In genomic region chr10:109274681-109275080, GRCh38 we compare ENCODE assay signal across 18 cellular contexts.
DNase-seq lines count a peak whose midpoint lies in the region; ATAC-seq and TF ChIP-seq lines count a peak whose summit lies in the region.
"Had no signal": no experiment of that assay in that cellular context is flagged by ENCODE, and none has a peak within 500 bp of the region (broad histone marks: within the 10 kb centered on the region; RNA-seq: fewer than 3 reads in every experiment).

No MANE protein-coding gene starts in this region.

- H3K36me3 ChIP-seq in GM23338 (ENCODE audit: insufficient read depth) (no peaks in the 10 kb centered on the region), HUES48 (ENCODE audit: control insufficient read depth, insufficient read depth, low read length) (no peaks in the 10 kb centered on the region), ovary (no peaks in the 10 kb centered on the region)
- H3K36me3 ChIP-seq: BLaER1 treated with 17β-estradiol and CSF1 and Interleukin-3, amounts not matched to agents 10 nM and 100 nM had no signal

- H3K27me3 ChIP-seq in GM23338 (ENCODE audit: insufficient read depth) (no peaks in the 10 kb centered on the region), HUES48 (ENCODE audit: control insufficient read depth, insufficient read depth, low read length) (no peaks in the 10 kb centered on the region), ovary (no peaks in the 10 kb centered on the region)
- H3K27me3 ChIP-seq: BLaER1 treated with 17β-estradiol and CSF1 and Interleukin-3, amounts not matched to agents 10 nM and 100 nM had no signal

- POLR2A ChIA-PET in WTC11 (lab: Charles Lee): no interaction called here

- no peaks in the 10 kb centered on the region for H3K79me2 ChIP-seq in GM23338 (replicated peaks; ENCODE audit: insufficient read depth)

- H3K4me2 ChIP-seq in GM23338: peak overlapping the region; percentile 8; the same call in 1 of the 2 replicates
- H3K4me2 ChIP-seq: A549; BLaER1 treated with 17β-estradiol and CSF1 and Interleukin-3, amounts not matched to agents 10 nM and 100 nM had no signal

- H3F3A ChIP-seq in GM23338 (replicated peaks; ENCODE audit: low read depth): no peaks in the 10 kb centered on the region

- TF ChIP-seq CTCF in GM23338 (conservative IDR thresholded peaks at IDR 0.05; ENCODE audit: low read depth in 2 of 2) (no peak), WTC11 (IDR thresholded peaks at IDR 0.05) (no peak), ovary (IDR thresholded peaks at IDR 0.05) (no peak)

- H3K36me3 Mint-ChIP-seq in GM23338 (ENCODE audit: low read depth) (no peaks in the 10 kb centered on the region), WTC11 (no peaks in the 10 kb centered on the region), immature natural killer cell (no peaks in the 10 kb centered on the region)
- H3K36me3 Mint-ChIP-seq: CD8-positive, alpha-beta T cell had no signal

- H3K27ac Mint-ChIP-seq in GM23338 (no peak overlapping the region), WTC11 (peak overlapping the region; percentile 51; the same call in 1 of the 2 replicates), immature natural killer cell (no peak overlapping the region)
- H3K27ac Mint-ChIP-seq: B cell; CD4-positive, alpha-beta T cell; CD8-positive, alpha-beta T cell had no signal

- ATAC-seq in GM23338: peak; percentile 70
- peak; percentile 61 for ATAC-seq in WTC11
- no peak for ATAC-seq in GM18505 (IDR thresholded peaks at IDR 0.05; ENCODE audit: unreplicated experiment)
- ATAC-seq: A549; CD8-positive, alpha-beta T cell had no signal

- H3K9me2 ChIP-seq in GM23338 (ENCODE audit: insufficient read depth): no peaks in the 10 kb centered on the region

- CTCF ChIA-PET in WTC11 (lab: Charles Lee): no interaction called here

- H3K27me3 Mint-ChIP-seq in GM23338 (ENCODE audit: insufficient read depth, low read depth, poor library complexity) (no peaks in the 10 kb centered on the region), WTC11 (ENCODE audit: low read depth) (no peaks in the 10 kb centered on the region; the same call in 1 of the 2 replicates), immature natural killer cell (ENCODE audit: low read depth in 3 of 3) (peaks cover 0 to 1% (median 0%) of the 10 kb centered on the region in 3 donors)
- H3K27me3 Mint-ChIP-seq: B cell; CD4-positive, alpha-beta T cell had no signal

- no peak for TF ChIP-seq EP300 in ovary (IDR thresholded peaks at IDR 0.05)

- H3K27ac ChIP-seq in GM23338 (ENCODE audit: low read depth) (no peak overlapping the region), HUES48 (ENCODE audit: low read depth, low read length) (peak overlapping the region; percentile 1), ovary (no peak overlapping the region)
- H3K27ac ChIP-seq: 22Rv1; A549; BLaER1 treated with 17β-estradiol and CSF1 and Interleukin-3, amounts not matched to agents 10 nM and 100 nM; C4-2B had no signal

- intact Hi-C loops in ovary (cut with DNase I): no loop called here

- H3K9ac ChIP-seq in HUES48 (ENCODE audit: low read depth, low read length): no peak overlapping the region
- H3K9ac ChIP-seq: BLaER1 treated with 17β-estradiol and CSF1 and Interleukin-3, amounts not matched to agents 10 nM and 100 nM had no signal

- peaks cover 17% of the 10 kb centered on the region for H3K4me1 ChIP-seq in GM23338 (ENCODE audit: insufficient read depth)
- H3K4me1 ChIP-seq in HUES48 (ENCODE audit: control insufficient read depth, insufficient read depth, low read length): peaks cover 15% of the 10 kb centered on the region
- H3K4me1 ChIP-seq in ovary (ENCODE audit: insufficient read depth): no peaks in the 10 kb centered on the region
- H3K4me1 ChIP-seq: A549; BLaER1 treated with 17β-estradiol and CSF1 and Interleukin-3, amounts not matched to agents 10 nM and 100 nM; Caco-2 had no signal

- peak overlapping the region; percentile 8; the same call in 1 of the 3 replicates for H3K4me3 Mint-ChIP-seq in GM23338
- no peak overlapping the region for H3K4me3 Mint-ChIP-seq in WTC11
- no peak overlapping the region for H3K4me3 Mint-ChIP-seq in immature natural killer cell
- H3K4me3 Mint-ChIP-seq: B cell; CD4-positive, alpha-beta T cell; CD8-positive, alpha-beta T cell had no signal

- 92 to 96% (median 94%) methylated on average over 2 of the region's 2 CpGs for WGBS in ovary, 3 donors

- TF ChIP-seq POLR2A in GM18505 (IDR thresholded peaks at IDR 0.05; ENCODE audit: borderline replicate concordance, extremely low read depth, insufficient read depth, insufficient read length): no peak
- TF ChIP-seq POLR2A in ovary (IDR thresholded peaks at IDR 0.05): no peak

- H4K20me1 ChIP-seq in GM23338 (replicated peaks; ENCODE audit: insufficient read depth): no peaks in the 10 kb centered on the region
- H4K20me1 ChIP-seq: BLaER1 treated with 17β-estradiol and CSF1 and Interleukin-3, amounts not matched to agents 10 nM and 100 nM had no signal

- H3K9me3 Mint-ChIP-seq in GM23338 (no peaks in the 10 kb centered on the region), WTC11 (peaks cover 5% of the 10 kb centered on the region; the same call in 1 of the 2 replicates), immature natural killer cell (peaks cover 3 to 20% (median 6%) of the 10 kb centered on the region in 6 donors)
- H3K9me3 Mint-ChIP-seq: CD4-positive, alpha-beta T cell had no signal

- H3K9me3 ChIP-seq in HUES48 (ENCODE audit: control insufficient read depth, insufficient read depth, low read length): no peaks in the 10 kb centered on the region
- no peaks in the 10 kb centered on the region for H3K9me3 ChIP-seq in ovary
- H3K9me3 ChIP-seq: BLaER1 treated with 17β-estradiol and CSF1 and Interleukin-3, amounts not matched to agents 10 nM and 100 nM; Caco-2 had no signal

- no peak overlapping the region for H2AFZ ChIP-seq in GM23338

- peak; percentile 55 for DNase-seq in GM23338 (ENCODE audit: low spot score)
- no peak for DNase-seq in WTC11 (ENCODE audit: low spot score)
- no peak for DNase-seq in ovary
- DNase-seq in immature natural killer cell: no peak
- DNase-seq: AML-193; Caco-2; Calu3; CD4-positive, alpha-beta T cell; CD8-positive, alpha-beta T cell; DMS79 treated with DMSO at 0.1 percent for 48 hours; GF-D8 had no signal

- H3K4me1 Mint-ChIP-seq in GM23338 (peaks cover 16% of the 10 kb centered on the region), WTC11 (peaks cover 21% of the 10 kb centered on the region), immature natural killer cell (no peaks in the 10 kb centered on the region)
- H3K4me1 Mint-ChIP-seq: B cell had no signal

- H3K4me3 ChIP-seq in GM23338: no peak overlapping the region
- no peak overlapping the region for H3K4me3 ChIP-seq in HUES48 (ENCODE audit: low read depth, low read length)
- H3K4me3 ChIP-seq in ovary: no peak overlapping the region
- H3K4me3 ChIP-seq: A549; BLaER1 treated with 17β-estradiol and CSF1 and Interleukin-3, amounts not matched to agents 10 nM and 100 nM had no signal

TF ChIP-seq in GM23338, 12 proteins besides CTCF, POLR2A, EP300 and RAD21 (continues in another document):
- TF ChIP-seq EZH2phosphoT487 (IDR thresholded peaks at IDR 0.05; ENCODE audit: unreplicated experiment): no peak
- no peak for TF ChIP-seq POLR2AphosphoS5 (IDR thresholded peaks at IDR 0.05; ENCODE audit: low read depth)
- no peak for TF ChIP-seq NANOG (IDR thresholded peaks at IDR 0.05; ENCODE audit: borderline replicate concordance)
- TF ChIP-seq JUNB (IDR thresholded peaks at IDR 0.05; ENCODE audit: unreplicated experiment): no peak
- TF ChIP-seq EZH2 (IDR thresholded peaks at IDR 0.05; ENCODE audit: low read depth, unreplicated experiment): no peak
- TF ChIP-seq CREB1 (CRISPR knock-in tag; IDR thresholded peaks at IDR 0.05; ENCODE audit: low read depth): no peak
- no peak for TF ChIP-seq STAT1 (IDR thresholded peaks at IDR 0.05; ENCODE audit: unreplicated experiment)
- TF ChIP-seq ZNF114 (CRISPR knock-in tag; IDR thresholded peaks at IDR 0.05): no peak
- TF ChIP-seq ETS1 (IDR thresholded peaks at IDR 0.05): no peak

TF ChIP-seq in WTC11, 78 proteins besides CTCF, POLR2A, EP300 and RAD21 (continues in another document):
- TF ChIP-seq KAT7 (CRISPR knock-in tag; IDR thresholded peaks at IDR 0.05; ENCODE audit: borderline replicate concordance): no peak
- TF ChIP-seq, protein P1, sequence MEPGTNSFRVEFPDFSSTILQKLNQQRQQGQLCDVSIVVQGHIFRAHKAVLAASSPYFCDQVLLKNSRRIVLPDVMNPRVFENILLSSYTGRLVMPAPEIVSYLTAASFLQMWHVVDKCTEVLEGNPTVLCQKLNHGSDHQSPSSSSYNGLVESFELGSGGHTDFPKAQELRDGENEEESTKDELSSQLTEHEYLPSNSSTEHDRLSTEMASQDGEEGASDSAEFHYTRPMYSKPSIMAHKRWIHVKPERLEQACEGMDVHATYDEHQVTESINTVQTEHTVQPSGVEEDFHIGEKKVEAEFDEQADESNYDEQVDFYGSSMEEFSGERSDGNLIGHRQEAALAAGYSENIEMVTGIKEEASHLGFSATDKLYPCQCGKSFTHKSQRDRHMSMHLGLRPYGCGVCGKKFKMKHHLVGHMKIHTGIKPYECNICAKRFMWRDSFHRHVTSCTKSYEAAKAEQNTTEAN (CRISPR knock-in tag; IDR thresholded peaks at IDR 0.05): no peak
- TF ChIP-seq ZSCAN18 (CRISPR knock-in tag; IDR thresholded peaks at IDR 0.05): no peak
- no peak for TF ChIP-seq JAZF1 (CRISPR knock-in tag; IDR thresholded peaks at IDR 0.05)
- no peak for TF ChIP-seq ZNF423 (CRISPR knock-in tag; IDR thresholded peaks at IDR 0.05)
- TF ChIP-seq, protein P2, sequence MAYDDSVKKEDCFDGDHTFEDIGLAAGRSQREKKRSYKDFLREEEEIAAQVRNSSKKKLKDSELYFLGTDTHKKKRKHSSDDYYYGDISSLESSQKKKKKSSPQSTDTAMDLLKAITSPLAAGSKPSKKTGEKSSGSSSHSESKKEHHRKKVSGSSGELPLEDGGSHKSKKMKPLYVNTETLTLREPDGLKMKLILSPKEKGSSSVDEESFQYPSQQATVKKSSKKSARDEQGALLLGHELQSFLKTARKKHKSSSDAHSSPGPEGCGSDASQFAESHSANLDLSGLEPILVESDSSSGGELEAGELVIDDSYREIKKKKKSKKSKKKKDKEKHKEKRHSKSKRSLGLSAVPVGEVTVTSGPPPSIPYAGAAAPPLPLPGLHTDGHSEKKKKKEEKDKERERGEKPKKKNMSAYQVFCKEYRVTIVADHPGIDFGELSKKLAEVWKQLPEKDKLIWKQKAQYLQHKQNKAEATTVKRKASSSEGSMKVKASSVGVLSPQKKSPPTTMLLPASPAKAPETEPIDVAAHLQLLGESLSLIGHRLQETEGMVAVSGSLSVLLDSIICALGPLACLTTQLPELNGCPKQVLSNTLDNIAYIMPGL (CRISPR knock-in tag; IDR thresholded peaks at IDR 0.05): no peak
